Comparison of ENCODE assay signal across 2 cellular contexts in genomic region chr1:152666171-152666570, GRCh38. TPM values are rescaled to one million over a fixed set of nuclear protein-coding genes. Genes with fewer than 3 reads are reported as not detected.
"Had no signal": no experiment of that assay in that cellular context is flagged by ENCODE, and none has a peak within 500 bp of the region (broad histone marks: within the 10 kb centered on the region; RNA-seq: fewer than 3 reads in every experiment).

No MANE protein-coding gene starts in this region.

RNA-seq across cellular contexts. Expression of gene LCE2D, which starts 3.0 kb away (rescaled TPM):
- total RNA-seq: G401, GM12878 had no signal
- polyA plus RNA-seq: GM12878 had no signal

RNA-seq across cellular contexts. Expression of gene LCE2C, which starts 8.9 kb away (rescaled TPM):
- total RNA-seq: G401, GM12878 had no signal
- polyA plus RNA-seq: GM12878 had no signal

RNA-seq across cellular contexts. Expression of gene LCE2B, which starts 19.8 kb away (rescaled TPM):
- total RNA-seq: G401, GM12878 had no signal
- polyA plus RNA-seq: GM12878 had no signal

RNA-seq across cellular contexts. Expression of gene LCE2A, which starts 32.0 kb away (rescaled TPM):
- total RNA-seq: G401, GM12878 had no signal
- polyA plus RNA-seq: GM12878 had no signal

RNA-seq across cellular contexts. Expression of gene LCE4A, which starts 41.8 kb away (rescaled TPM):
- total RNA-seq: G401, GM12878 had no signal
- polyA plus RNA-seq: GM12878 had no signal
